ENCODE assay signal across 12 cellular contexts in genomic region chr3:147699175-147699838, GRCh38.
A peak's percentile ranks its signal among the peaks of the same experiment; 100 is the strongest.
DNase-seq lines count a peak whose midpoint lies in the region; ATAC-seq and TF ChIP-seq lines count a peak whose summit lies in the region.
"Had no signal": no experiment of that assay in that cellular context is flagged by ENCODE, and none has a peak within 500 bp of the region (broad histone marks: within the 10 kb centered on the region; RNA-seq: fewer than 3 reads in every experiment).

No MANE protein-coding gene starts in this region.

- no peak overlapping the region for H3K9ac ChIP-seq in neuronal stem cell (ENCODE audit: low read depth, low read length, poor library complexity)

- H3K4me3 ChIP-seq in A673 (ENCODE audit: low read depth, low read length, poor library complexity, severe bottlenecking) = no peak overlapping the region
- no peak overlapping the region for H3K4me3 ChIP-seq in fibroblast of mammary gland (ENCODE audit: control insufficient read depth, low read depth, low read length)
- no peak overlapping the region for H3K4me3 ChIP-seq in neuronal stem cell (ENCODE audit: low read length in 2 of 2)
- no peak overlapping the region for H3K4me3 ChIP-seq in heart right ventricle
- H3K4me3 ChIP-seq: esophagus squamous epithelium had no signal

- H3K27me3 ChIP-seq in A673 (replicated peaks; ENCODE audit: insufficient read depth, low read depth, low read length, poor library complexity) (no peaks in the 10 kb centered on the region), neuronal stem cell (ENCODE audit: control insufficient read depth in 3 of 3, insufficient read depth in 3 of 3, low read depth in 1 of 3, low read length in 3 of 3) (no peaks in the 10 kb centered on the region), heart right ventricle (no peaks in the 10 kb centered on the region)
- H3K27me3 ChIP-seq: esophagus squamous epithelium had no signal

- H3K4me1 ChIP-seq in A673 (ENCODE audit: insufficient read depth, low read length, poor library complexity, severe bottlenecking) (no peaks in the 10 kb centered on the region), neuronal stem cell (ENCODE audit: control insufficient read depth in 2 of 2, insufficient read depth in 1 of 2, low read depth in 1 of 2, low read length in 2 of 2) (peaks cover 0 to 2% of the 10 kb centered on the region in 2 donors), heart right ventricle (peaks cover 0 to 25% (median 10%) of the 10 kb centered on the region in 9 donors)
- H3K4me1 ChIP-seq: esophagus squamous epithelium had no signal

- no peak overlapping the region for H2BK5ac ChIP-seq in neuronal stem cell (ENCODE audit: low read length)

- no peak overlapping the region for H4K8ac ChIP-seq in neuronal stem cell (ENCODE audit: low read depth, low read length)

- no peak overlapping the region for H3K27ac ChIP-seq in A673 (ENCODE audit: low read depth, low read length, poor library complexity, severe bottlenecking)
- no peak overlapping the region for H3K27ac ChIP-seq in neuronal stem cell (replicated peaks; ENCODE audit: low read length)
- H3K27ac ChIP-seq in heart right ventricle = no peak overlapping the region
- H3K27ac ChIP-seq: esophagus squamous epithelium had no signal

- CTCF ChIA-PET in A673 (lab: Charles Lee) = no interaction called here
- CTCF ChIA-PET in GM10248 (lab: Yijun Ruan, JAX) = interaction anchor here (1.0 kb wide), 1 partner anchor 32 kb away, joined by 3 read pairs; no protein-coding TSS in a partner anchor

- H2BK15ac ChIP-seq in neuronal stem cell (ENCODE audit: low read length) = no peak overlapping the region

- ATAC-seq in HG02938 (IDR thresholded peaks at IDR 0.05; ENCODE audit: unreplicated experiment) = no peak
- no peak for ATAC-seq in heart right ventricle
- ATAC-seq: activated T-helper 17 cell treated with anti-CD3 and anti-CD28 coated beads, Interleukin-2, amount 50 U/mL, for 72 hours; naive thymus-derived CD8-positive, alpha-beta T cell had no signal

- no peak overlapping the region for H3K4me2 ChIP-seq in neuronal stem cell (ENCODE audit: insufficient read depth, low read length, poor library complexity, severe bottlenecking)

- no peak overlapping the region for H2BK12ac ChIP-seq in neuronal stem cell (ENCODE audit: low read length)

- no peaks in the 10 kb centered on the region for H3K36me3 ChIP-seq in A673 (ENCODE audit: insufficient read depth, low read length, poor library complexity, severe bottlenecking)
- no peaks in the 10 kb centered on the region for H3K36me3 ChIP-seq in neuronal stem cell (replicated peaks in 1 of 2; ENCODE audit: control insufficient read depth in 2 of 2, insufficient read depth in 2 of 2, low read length in 2 of 2)
- no peaks in the 10 kb centered on the region for H3K36me3 ChIP-seq in heart right ventricle
- H3K36me3 ChIP-seq: esophagus squamous epithelium had no signal

- H3K14ac ChIP-seq in neuronal stem cell (ENCODE audit: low read length) = no peak overlapping the region

- H3K9me3 ChIP-seq in A673 (ENCODE audit: low read depth, low read length, poor library complexity, severe bottlenecking) (no peaks in the 10 kb centered on the region), neuronal stem cell (replicated peaks in 1 of 2; ENCODE audit: control insufficient read depth in 2 of 2, insufficient read depth in 1 of 2, low read depth in 1 of 2, low read length in 2 of 2) (no peaks in the 10 kb centered on the region), heart right ventricle (no peaks in the 10 kb centered on the region)
- H3K9me3 ChIP-seq: esophagus squamous epithelium had no signal

- H3K4ac ChIP-seq in neuronal stem cell (ENCODE audit: low read length) = no peak overlapping the region

- H2AK5ac ChIP-seq in neuronal stem cell (ENCODE audit: low read depth, low read length) = no peak overlapping the region

- no peak for TF ChIP-seq CTCF in A673 (conservative IDR thresholded peaks at IDR 0.05; ENCODE audit: low read depth, low read length)
- no peak for TF ChIP-seq CTCF in fibroblast of mammary gland (conservative IDR thresholded peaks at IDR 0.05; ENCODE audit: control insufficient read depth, insufficient read depth, low read depth, low read length)
- no peak for TF ChIP-seq CTCF in heart right ventricle (IDR thresholded peaks at IDR 0.05)
- no peak for TF ChIP-seq CTCF in GM10248 (IDR thresholded peaks at IDR 0.05; ENCODE audit: control extremely low read depth, extremely low read depth, low read depth, missing control alignments)

- H3K79me1 ChIP-seq in neuronal stem cell (ENCODE audit: low read depth, low read length) = no peaks in the 10 kb centered on the region

- DNase-seq in A673 (ENCODE audit: low spot score) (peak; percentile 33), HCEC 1CT (peak; percentile 90), RKO (ENCODE audit: low spot score) (peak; percentile 19), fibroblast of mammary gland (ENCODE audit: low read depth) (peak; percentile 88), neuronal stem cell (ENCODE audit: low spot score) (no peak), heart right ventricle (no peak), GM10248 (ENCODE audit: extremely low spot score) (no peak)
- DNase-seq: activated CD4-positive, alpha-beta T cell treated with anti-CD3 and anti-CD28 coated beads for 48 hours; esophagus squamous epithelium; naive thymus-derived CD8-positive, alpha-beta T cell had no signal

- WGBS in neuronal stem cell (ENCODE audit: extremely low coverage in 2 of 2, insufficient read length in 2 of 2, insufficient replicate concordance in 1 of 2), 2 donors = no CpG with 5 or more reads among the region's 2 CpGs
- 78 to 82% methylated on average over 2 of the region's 2 CpGs for WGBS in heart right ventricle, 2 donors

- H2AFZ ChIP-seq in neuronal stem cell (ENCODE audit: low read length) = no peak overlapping the region

- POLR2A ChIA-PET in A673 (lab: Charles Lee; ENCODE audit: low non-redundant PET) (no interaction called here), GM10248 (lab: Yijun Ruan, JAX) (no interaction called here)

- no peak overlapping the region for H4K91ac ChIP-seq in neuronal stem cell (ENCODE audit: low read depth, low read length, poor library complexity)

- no peak overlapping the region for H3K18ac ChIP-seq in neuronal stem cell (ENCODE audit: low read length)

- H3K23ac ChIP-seq in neuronal stem cell (ENCODE audit: low read depth, low read length, poor library complexity) = no peak overlapping the region

- no TSS peak for BruUV-seq in A673 (replicated peaks; lab: Mats Ljungman, UMichigan)

- no peak overlapping the region for H2BK120ac ChIP-seq in neuronal stem cell (ENCODE audit: low read depth, low read length)

- intact Hi-C loops in A673 (cut with micrococcal nuclease; ENCODE audit: unreplicated experiment) = no loop called here
- intact Hi-C loops in heart right ventricle (cut with DNase I) = no loop called here

Comparison
In these comparisons a context has a peak if more than half of its experiments do, and no peak if none do; other contexts are left out.
1. DNase-seq: peak in A673 (single experiment), HCEC 1CT (single experiment), RKO (single experiment) and fibroblast of mammary gland (single experiment); none in neuronal stem cell (single experiment), heart right ventricle (0 of 2) and GM10248 (single experiment).